11 cellular contexts compared by ENCODE assay signal in genomic region chr5:7867260-7867659, GRCh38. TPM values are rescaled to one million over a fixed set of nuclear protein-coding genes. Genes with fewer than 3 reads are reported as not detected.
A peak's percentile ranks its signal among the peaks of the same experiment; 100 is the strongest.
DNase-seq lines count a peak whose midpoint lies in the region; ATAC-seq and TF ChIP-seq lines count a peak whose summit lies in the region.
"Had no signal": no experiment of that assay in that cellular context is flagged by ENCODE, and none has a peak within 500 bp of the region (broad histone marks: within the 10 kb centered on the region; RNA-seq: fewer than 3 reads in every experiment).

No MANE protein-coding gene starts in this region.

- CTCF ChIA-PET in MCF 10A (lab: Yijun Ruan, JAX) = interaction anchor here (2.7 to 3.3 kb wide), 2 partner anchors 10 to 19 kb away, joined by 9 to 20 read pairs; no protein-coding TSS in a partner anchor
- CTCF ChIA-PET in RWPE1 (lab: Yijun Ruan, JAX) = no interaction called here

- POLR2A ChIA-PET in MCF 10A (lab: Yijun Ruan, JAX) (interaction anchor here (2.0 to 5.0 kb wide), 2 partner anchors 9 to 20 kb away, joined by 4 to 30 read pairs; no protein-coding TSS in a partner anchor), RWPE1 (lab: Yijun Ruan, JAX; ENCODE audit: low non-redundant PET) (no interaction called here)

- H3K36me3 Mint-ChIP-seq in MCF 10A (ENCODE audit: insufficient read depth, unreplicated experiment) = peaks cover 32% of the 10 kb centered on the region

- H3K27me3 Mint-ChIP-seq in MCF 10A (ENCODE audit: insufficient read depth, unreplicated experiment) = no peaks in the 10 kb centered on the region

- no peak overlapping the region for H3K27ac Mint-ChIP-seq in MCF 10A (ENCODE audit: low read depth, unreplicated experiment)

- no peak overlapping the region; the same call in 1 of the 2 replicates for H3K9ac ChIP-seq in OCI-LY1 (ENCODE audit: low read length)

- H3K27ac ChIP-seq in breast epithelium (no peak overlapping the region), OCI-LY1 (ENCODE audit: low read depth, low read length, poor library complexity, severe bottlenecking) (no peak overlapping the region), RWPE1 (no peak overlapping the region)
- H3K27ac ChIP-seq: esophagus muscularis mucosa had no signal

- TF ChIP-seq CTCF in MCF 10A (IDR thresholded peaks at IDR 0.05; ENCODE audit: unreplicated experiment) = no peak
- no peak for TF ChIP-seq CTCF in breast epithelium (IDR thresholded peaks at IDR 0.05)
- TF ChIP-seq CTCF in OCI-LY1 (IDR thresholded peaks at IDR 0.05; ENCODE audit: low read length) = no peak
- TF ChIP-seq CTCF in epithelial cell of proximal tubule (conservative IDR thresholded peaks at IDR 0.05; ENCODE audit: low read depth, low read length) = no peak
- TF ChIP-seq CTCF in RWPE1 (conservative IDR thresholded peaks at IDR 0.05; ENCODE audit: low read depth) = no peak

- H3K4me1 ChIP-seq in breast epithelium (no peaks in the 10 kb centered on the region), OCI-LY1 (ENCODE audit: insufficient read depth, low read length, severe bottlenecking) (peaks cover 49% of the 10 kb centered on the region)

- TF ChIP-seq POLR2A in breast epithelium (IDR thresholded peaks at IDR 0.05) = no peak

- H3K4me3 ChIP-seq in breast epithelium (no peak overlapping the region), OCI-LY1 (ENCODE audit: low read depth, low read length, poor library complexity, severe bottlenecking) (peak overlapping the region; percentile 99), epithelial cell of proximal tubule (ENCODE audit: low read depth, low read length) (peak overlapping the region; percentile 87), H7 (ENCODE audit: insufficient read depth, low read depth, low read length) (no peak overlapping the region)

- ATAC-seq in Right ventricle myocardium superior (ENCODE audit: poor library complexity) = no peak

- no TSS peak for BruUV-seq in MCF 10A (replicated peaks; lab: Mats Ljungman, UMichigan)

- H3K4me2 ChIP-seq in OCI-LY1 (ENCODE audit: low read length) = peak overlapping the region; percentile 64

- no peaks in the 10 kb centered on the region for H3K9me3 Mint-ChIP-seq in MCF 10A (ENCODE audit: unreplicated experiment)

- H3K9me3 ChIP-seq in breast epithelium = no peaks in the 10 kb centered on the region
- H3K9me3 ChIP-seq in OCI-LY1 (ENCODE audit: low read length) = no peaks in the 10 kb centered on the region
- H3K9me3 ChIP-seq: esophagus muscularis mucosa had no signal

- H3K79me2 ChIP-seq in OCI-LY1 (ENCODE audit: insufficient read depth, low read length) = peaks cover 54% of the 10 kb centered on the region

- intact Hi-C loops in MCF 10A (cut with micrococcal nuclease) = no loop called here
- intact Hi-C loops in breast epithelium (cut with DNase I; ENCODE audit: low total_unique reads) = no loop called here
- intact Hi-C loops in Right ventricle myocardium superior (cut with DNase I) = no loop called here

- no peak overlapping the region for H2AFZ ChIP-seq in OCI-LY1 (ENCODE audit: low read length)

- H3K36me3 ChIP-seq in breast epithelium (peaks cover 3% of the 10 kb centered on the region), OCI-LY1 (ENCODE audit: insufficient read depth, low read length) (peaks cover 56% of the 10 kb centered on the region), H7 (replicated peaks; ENCODE audit: control insufficient read depth, insufficient read depth, low read length) (peaks cover 3% of the 10 kb centered on the region)

- H3K4me3 Mint-ChIP-seq in MCF 10A (ENCODE audit: unreplicated experiment) = peak overlapping the region; percentile 84

- H3F3A ChIP-seq in OCI-LY1 (ENCODE audit: insufficient read depth, low read length) = no peaks in the 10 kb centered on the region

- no peaks in the 10 kb centered on the region for H3K9me2 ChIP-seq in OCI-LY1 (ENCODE audit: low read depth, low read length)

- H3K27me3 ChIP-seq in breast epithelium (no peaks in the 10 kb centered on the region), OCI-LY1 (ENCODE audit: insufficient read depth, low read length) (no peaks in the 10 kb centered on the region), H7 (ENCODE audit: control insufficient read depth, insufficient read depth, low read length) (no peaks in the 10 kb centered on the region)
- H3K27me3 ChIP-seq: esophagus muscularis mucosa had no signal

- DNase-seq in MCF 10A (ENCODE audit: unreplicated experiment) (no peak), breast epithelium (ENCODE audit: low spot score in 2 of 2) (no peak), epithelial cell of proximal tubule (ENCODE audit: low read depth) (no peak), H7 (no peak), mucosa of gallbladder (ENCODE audit: low spot score) (no peak), Right ventricle myocardium superior (no peak), RWPE1 (ENCODE audit: low spot score) (no peak)
- DNase-seq: activated effector memory CD4-positive, alpha-beta T cell treated with Interleukin-2 at 50 U/mL for 16 hours; retina had no signal

- H4K20me1 ChIP-seq in OCI-LY1 (ENCODE audit: insufficient read depth, low read length) = peaks cover 2% of the 10 kb centered on the region; the same call in 1 of the 2 replicates

- peaks cover 16% of the 10 kb centered on the region for H3K4me1 Mint-ChIP-seq in MCF 10A (ENCODE audit: insufficient read depth, unreplicated experiment)

RNA-seq across cellular contexts. Expression of gene FASTKD3, which starts 1.6 kb away (rescaled TPM):
- total RNA-seq in MCF 10A (2022) = 7.8 and 7.9 TPM in 2 replicates
- 10 to 100 TPM in 2 of 3 donors, 1 to 10 TPM in 1; 5.1 to 13.4 (median 13.3) TPM for total RNA-seq in breast epithelium
- 8.4 and 17.9 TPM in 2 replicates for total RNA-seq in epithelial cell of proximal tubule
- 15.4 and 16.4 TPM in 2 replicates for total RNA-seq in H7 (2014; rRNA removed; shearing (Covaris generic))
- 5.5 TPM for total RNA-seq in mucosa of gallbladder
- 4.7 TPM for total RNA-seq in Right ventricle myocardium superior

RNA-seq across cellular contexts. Expression of gene MTRR, which starts 1.7 kb away (rescaled TPM):
- total RNA-seq in MCF 10A (2022) = 46.6 and 88.6 TPM in 2 replicates
- total RNA-seq in breast epithelium = 10 to 100 TPM; 45.8 to 69.5 (median 57.7) TPM
- total RNA-seq in epithelial cell of proximal tubule = 20.0 and 39.9 TPM in 2 replicates
- 30.3 and 31.2 TPM in 2 replicates for total RNA-seq in H7 (2014; rRNA removed; shearing (Covaris generic))
- 42.9 TPM for total RNA-seq in mucosa of gallbladder
- total RNA-seq in Right ventricle myocardium superior = 28.2 TPM

RNA-seq across cellular contexts. Expression of gene CFAP90, which starts 16.3 kb away (rescaled TPM):
- not detected in 2 replicates for total RNA-seq in MCF 10A (2022)
- total RNA-seq in breast epithelium = under 1 TPM; 0.48 to 0.98 (median 0.59) TPM
- 1.2 TPM in 1 of 2 replicates, not detected in the other for total RNA-seq in epithelial cell of proximal tubule
- 0.33 TPM in 1 of 2 replicates, not detected in the other for total RNA-seq in H7 (2014; rRNA removed; shearing (Covaris generic))
- total RNA-seq in mucosa of gallbladder = not detected
- not detected for total RNA-seq in Right ventricle myocardium superior

Comparison
In these comparisons a context has a peak if more than half of its experiments do, and no peak if none do; other contexts are left out.
1. H3K4me3 ChIP-seq: peak in OCI-LY1 (single experiment) and epithelial cell of proximal tubule (single experiment); none in breast epithelium (0 of 3) and H7 (single experiment).